In the genomic region with DNA sequence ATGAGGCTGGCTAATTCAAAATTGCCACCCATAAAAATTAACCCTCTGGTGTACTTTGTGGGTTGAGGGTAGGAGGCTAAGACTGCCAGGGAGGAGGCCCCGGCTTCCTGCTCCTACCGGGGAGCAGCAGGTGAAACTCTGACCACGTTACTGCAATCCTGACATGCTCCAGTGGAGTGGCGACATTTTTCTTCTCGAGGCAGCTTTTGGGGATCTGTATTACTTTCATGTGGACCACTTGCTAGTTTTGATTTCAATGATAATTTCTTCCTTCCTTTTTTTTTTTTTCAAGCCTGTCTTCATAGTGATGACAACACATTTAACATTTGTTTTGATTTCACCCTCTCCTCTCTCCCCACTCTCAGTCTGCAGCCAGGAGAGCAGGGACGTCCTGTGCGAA, we compare ENCODE assay signal across 1 cellular context.
A peak's percentile ranks its signal among the peaks of the same experiment; 100 is the strongest.
TF ChIP-seq lines count a peak whose summit lies in the region.

No MANE protein-coding gene starts in this region.

TF ChIP-seq in H1, 55 proteins besides CTCF, POLR2A, EP300 and RAD21 (continued from another document):
- TF ChIP-seq, protein P1, sequence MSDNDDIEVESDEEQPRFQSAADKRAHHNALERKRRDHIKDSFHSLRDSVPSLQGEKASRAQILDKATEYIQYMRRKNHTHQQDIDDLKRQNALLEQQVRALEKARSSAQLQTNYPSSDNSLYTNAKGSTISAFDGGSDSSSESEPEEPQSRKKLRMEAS (IDR thresholded peaks at IDR 0.05), result peak; percentile 65; the same call in 1 of the 2 replicates
- TF ChIP-seq EZH2 (IDR thresholded peaks at IDR 0.05; ENCODE audit: low read depth, low read length, severe bottlenecking), result no peak
- TF ChIP-seq, protein P2, sequence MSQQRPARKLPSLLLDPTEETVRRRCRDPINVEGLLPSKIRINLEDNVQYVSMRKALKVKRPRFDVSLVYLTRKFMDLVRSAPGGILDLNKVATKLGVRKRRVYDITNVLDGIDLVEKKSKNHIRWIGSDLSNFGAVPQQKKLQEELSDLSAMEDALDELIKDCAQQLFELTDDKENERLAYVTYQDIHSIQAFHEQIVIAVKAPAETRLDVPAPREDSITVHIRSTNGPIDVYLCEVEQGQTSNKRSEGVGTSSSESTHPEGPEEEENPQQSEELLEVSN (IDR thresholded peaks at IDR 0.05), result peak; percentile 63
